ENCODE assay signal across 10 cellular contexts in the genomic region with DNA sequence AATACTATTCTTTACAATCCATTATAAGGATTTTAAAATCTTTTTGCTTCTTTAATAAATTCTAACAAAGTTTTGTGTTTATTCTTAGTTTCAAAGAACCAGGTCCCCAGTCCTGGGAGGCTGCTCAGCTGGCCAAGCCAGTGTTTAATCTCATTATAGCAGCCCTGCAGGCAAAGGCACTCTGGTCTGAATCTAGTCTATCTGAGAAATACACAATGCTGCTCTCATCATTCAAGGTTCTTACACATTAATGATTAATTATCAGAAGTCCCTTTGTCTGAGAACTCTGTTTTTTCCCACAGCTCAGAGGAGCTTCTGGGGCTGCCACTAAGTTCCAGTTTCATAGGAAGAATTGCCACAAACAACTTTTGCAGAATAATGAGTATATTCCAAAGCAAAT. TPM values are rescaled to one million over a fixed set of nuclear protein-coding genes. Genes with fewer than 3 reads are reported as not detected.
DNase-seq lines count a peak whose midpoint lies in the region; ATAC-seq and TF ChIP-seq lines count a peak whose summit lies in the region.
"Had no signal": no experiment of that assay in that cellular context is flagged by ENCODE, and none has a peak within 500 bp of the region (broad histone marks: within the 10 kb centered on the region; RNA-seq: fewer than 3 reads in every experiment).

No MANE protein-coding gene starts in this region.

- peaks cover 18% of the 10 kb centered on the region for H3K36me3 Mint-ChIP-seq in nephron (ENCODE audit: low read depth)
- H3K36me3 Mint-ChIP-seq in activated T-helper 17 cell treated with anti-CD3 and anti-CD28 coated beads, Interleukin-2, amount 50 U/mL, for 72 hours (ENCODE audit: low read depth) = peaks cover 5% of the 10 kb centered on the region
- no peaks in the 10 kb centered on the region for H3K36me3 Mint-ChIP-seq in natural killer cell treated with Interleukin-12 subunit alpha and Interleukin-12 subunit beta and Interleukin-15 and Interleukin-18, amount 100 ng/mL, for 72 hours
- H3K36me3 Mint-ChIP-seq: CD8-positive, alpha-beta T cell had no signal

- H3K27me3 Mint-ChIP-seq in nephron (ENCODE audit: low read depth) = no peaks in the 10 kb centered on the region
- no peaks in the 10 kb centered on the region for H3K27me3 Mint-ChIP-seq in activated T-helper 17 cell treated with anti-CD3 and anti-CD28 coated beads, Interleukin-2, amount 50 U/mL, for 72 hours
- peaks cover 0 to 2% of the 10 kb centered on the region in 2 donors for H3K27me3 Mint-ChIP-seq in natural killer cell treated with Interleukin-12 subunit alpha and Interleukin-12 subunit beta and Interleukin-15 and Interleukin-18, amount 100 ng/mL, for 72 hours

- no peaks in the 10 kb centered on the region for H3K9me3 Mint-ChIP-seq in nephron
- H3K9me3 Mint-ChIP-seq in activated T-helper 17 cell treated with anti-CD3 and anti-CD28 coated beads, Interleukin-2, amount 50 U/mL, for 72 hours = no peaks in the 10 kb centered on the region
- H3K9me3 Mint-ChIP-seq in natural killer cell treated with Interleukin-12 subunit alpha and Interleukin-12 subunit beta and Interleukin-15 and Interleukin-18, amount 100 ng/mL, for 72 hours = no peaks in the 10 kb centered on the region
- H3K9me3 Mint-ChIP-seq: CD8-positive, alpha-beta T cell had no signal

- ATAC-seq in GM18909 (IDR thresholded peaks at IDR 0.05; ENCODE audit: poor library complexity, unreplicated experiment) (peak; percentile 70), GM21619 (IDR thresholded peaks at IDR 0.05; ENCODE audit: unreplicated experiment) (peak; percentile 69), HG03342 (IDR thresholded peaks at IDR 0.05; ENCODE audit: unreplicated experiment) (peak; percentile 47)
- no peak for ATAC-seq in activated T-helper 17 cell treated with anti-CD3 and anti-CD28 coated beads, Interleukin-2, amount 50 U/mL, for 72 hours (replicated peaks)
- no peak for ATAC-seq in natural killer cell treated with Interleukin-12 subunit alpha and Interleukin-12 subunit beta and Interleukin-15 and Interleukin-18, amount 100 ng/mL, for 72 hours

- no peak for TF ChIP-seq CTCF in nephron (IDR thresholded peaks at IDR 0.05; ENCODE audit: unreplicated experiment in 3 of 3)

- DNase-seq in natural killer cell treated with Interleukin-12 subunit alpha and Interleukin-12 subunit beta and Interleukin-15 and Interleukin-18, amount 100 ng/mL, for 72 hours (ENCODE audit: low spot score) = no peak
- DNase-seq in CD1c-positive myeloid dendritic cell (ENCODE audit: extremely low spot score) = no peak
- DNase-seq: activated T-cell treated with anti-CD3 and anti-CD28 coated beads, Interleukin-2, amount 50 U/mL, for 1 hour; CD8-positive, alpha-beta T cell; colonic mucosa had no signal

- no peak overlapping the region for H3K4me3 Mint-ChIP-seq in nephron
- no peak overlapping the region for H3K4me3 Mint-ChIP-seq in activated T-helper 17 cell treated with anti-CD3 and anti-CD28 coated beads, Interleukin-2, amount 50 U/mL, for 72 hours
- H3K4me3 Mint-ChIP-seq in natural killer cell treated with Interleukin-12 subunit alpha and Interleukin-12 subunit beta and Interleukin-15 and Interleukin-18, amount 100 ng/mL, for 72 hours = no peak overlapping the region
- H3K4me3 Mint-ChIP-seq: CD8-positive, alpha-beta T cell had no signal

- peak overlapping the region in 2 of 3 experiments; percentile 49 to 60 for H3K27ac Mint-ChIP-seq in nephron
- no peak overlapping the region for H3K27ac Mint-ChIP-seq in activated T-helper 17 cell treated with anti-CD3 and anti-CD28 coated beads, Interleukin-2, amount 50 U/mL, for 72 hours
- no peak overlapping the region for H3K27ac Mint-ChIP-seq in natural killer cell treated with Interleukin-12 subunit alpha and Interleukin-12 subunit beta and Interleukin-15 and Interleukin-18, amount 100 ng/mL, for 72 hours
- H3K27ac Mint-ChIP-seq: CD8-positive, alpha-beta T cell had no signal

- peaks cover 34% of the 10 kb centered on the region for H3K4me1 Mint-ChIP-seq in nephron
- no peaks in the 10 kb centered on the region for H3K4me1 Mint-ChIP-seq in activated T-helper 17 cell treated with anti-CD3 and anti-CD28 coated beads, Interleukin-2, amount 50 U/mL, for 72 hours
- H3K4me1 Mint-ChIP-seq in natural killer cell treated with Interleukin-12 subunit alpha and Interleukin-12 subunit beta and Interleukin-15 and Interleukin-18, amount 100 ng/mL, for 72 hours (ENCODE audit: low read depth in 2 of 2) = no peaks in the 10 kb centered on the region

RNA-seq across cellular contexts. Expression of a gene that starts 27.7 kb away (rescaled TPM):
- 10 to 100 TPM in 1 of 2 donors, 1 to 10 TPM in 1; 9.3 to 10.8 TPM for total RNA-seq in activated T-helper 17 cell treated with anti-CD3 and anti-CD28 coated beads, Interleukin-2, amount 50 U/mL, for 72 hours
- total RNA-seq in natural killer cell treated with Interleukin-12 subunit alpha and Interleukin-12 subunit beta and Interleukin-15 and Interleukin-18, amount 100 ng/mL, for 72 hours = 10 to 100 TPM in 1 of 2 donors, 1 to 10 TPM in 1; 9.2 to 12.4 TPM

RNA-seq across cellular contexts. Expression of a gene that starts 43.8 kb away (rescaled TPM):
- 10 to 100 TPM; 51.2 to 67.7 TPM for total RNA-seq in activated T-helper 17 cell treated with anti-CD3 and anti-CD28 coated beads, Interleukin-2, amount 50 U/mL, for 72 hours
- 10 to 100 TPM; 18.2 to 31.0 TPM for total RNA-seq in natural killer cell treated with Interleukin-12 subunit alpha and Interleukin-12 subunit beta and Interleukin-15 and Interleukin-18, amount 100 ng/mL, for 72 hours

Comparison
In these comparisons a context has a peak if more than half of its experiments do, and no peak if none do; other contexts are left out.
1. ATAC-seq: peak in GM18909 (single experiment), GM21619 (single experiment) and HG03342 (single experiment); none in activated T-helper 17 cell treated with anti-CD3 and anti-CD28 coated beads, Interleukin-2, amount 50 U/mL, for 72 hours (single experiment) and natural killer cell treated with Interleukin-12 subunit alpha and Interleukin-12 subunit beta and Interleukin-15 and Interleukin-18, amount 100 ng/mL, for 72 hours (0 of 2).
2. H3K27ac Mint-ChIP-seq: peak in nephron (2 of 3); none in activated T-helper 17 cell treated with anti-CD3 and anti-CD28 coated beads, Interleukin-2, amount 50 U/mL, for 72 hours (single experiment) and natural killer cell treated with Interleukin-12 subunit alpha and Interleukin-12 subunit beta and Interleukin-15 and Interleukin-18, amount 100 ng/mL, for 72 hours (0 of 2).